In genomic region chr6:144159231-144159630, GRCh38 we compare ENCODE assay signal across 1 cellular context.
TF ChIP-seq lines count a peak whose summit lies in the region.

No MANE protein-coding gene starts in this region.

TF ChIP-seq in IMR-90, 13 proteins besides CTCF, POLR2A, EP300 and RAD21:
- TF ChIP-seq SMC3 (IDR thresholded peaks at IDR 0.05; ENCODE audit: low read depth, low read length) (no peak), MAZ (IDR thresholded peaks at IDR 0.05; ENCODE audit: borderline replicate concordance, low read depth, low read length) (no peak), MAFK (IDR thresholded peaks at IDR 0.05; ENCODE audit: low read depth, low read length) (no peak), CEBPB (IDR thresholded peaks at IDR 0.05; ENCODE audit: low read depth, low read length) (no peak), NFE2L2 (IDR thresholded peaks at IDR 0.05; ENCODE audit: low read depth, low read length) (no peak), BHLHE40 (IDR thresholded peaks at IDR 0.05; ENCODE audit: low read depth, low read length) (no peak), MXI1 (IDR thresholded peaks at IDR 0.05; ENCODE audit: borderline replicate concordance, low read depth, low read length) (no peak), RFX5 (IDR thresholded peaks at IDR 0.05; ENCODE audit: low read depth, low read length) (no peak), RCOR1 (IDR thresholded peaks at IDR 0.05; ENCODE audit: insufficient replicate concordance, low read length) (no peak), CHD1 (IDR thresholded peaks at IDR 0.05; ENCODE audit: low read depth, low read length) (no peak), ELK1 (IDR thresholded peaks at IDR 0.05; ENCODE audit: borderline replicate concordance, low read depth, low read length) (no peak), FOS (IDR thresholded peaks at IDR 0.05; ENCODE audit: low read depth, low read length) (no peak), USF2 (IDR thresholded peaks at IDR 0.05; ENCODE audit: low read depth, low read length) (no peak)
